20 cellular contexts compared by ENCODE assay signal in the genomic region with DNA sequence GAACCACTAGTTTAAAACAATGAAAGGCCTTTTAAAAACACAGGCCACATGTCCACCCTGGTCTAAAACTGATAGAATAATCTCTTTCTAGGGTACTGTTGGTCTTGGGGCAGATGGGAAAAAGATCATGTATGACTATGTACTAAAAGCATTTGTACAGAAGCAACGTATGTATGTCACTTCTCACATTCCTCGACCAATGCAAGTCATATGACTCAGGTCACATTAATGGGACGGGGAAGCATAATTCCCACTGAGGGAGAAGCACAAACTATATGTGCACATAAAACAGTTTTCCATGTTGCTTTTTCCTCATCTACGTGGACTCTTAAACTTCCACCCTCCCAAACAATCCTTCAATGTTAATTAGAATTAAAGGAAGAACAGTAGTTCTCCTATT. TPM values are rescaled to one million over a fixed set of nuclear protein-coding genes. Genes with fewer than 3 reads are reported as not detected.
DNase-seq lines count a peak whose midpoint lies in the region; ATAC-seq, FAIRE-seq and TF ChIP-seq lines count a peak whose summit lies in the region.
"Had no signal": no experiment of that assay in that cellular context is flagged by ENCODE, and none has a peak within 500 bp of the region (broad histone marks: within the 10 kb centered on the region; RNA-seq: fewer than 3 reads in every experiment).

No MANE protein-coding gene starts in this region.

- intact Hi-C loops in natural killer cell (cut with micrococcal nuclease) = no loop called here

- TF ChIP-seq CTCF in AG10803 (conservative IDR thresholded peaks at IDR 0.05; ENCODE audit: low read length) (no peak), HFFc6 (IDR thresholded peaks at IDR 0.05) (no peak), astrocyte (IDR thresholded peaks at IDR 0.05; ENCODE audit: insufficient read depth, low read depth, low read length) (no peak), nephron progenitor cell (IDR thresholded peaks at IDR 0.05) (no peak), natural killer cell (IDR thresholded peaks at IDR 0.05) (no peak)

- no peak overlapping the region for H2AFZ ChIP-seq in astrocyte (ENCODE audit: low read depth, low read length)

- H3K4me1 Mint-ChIP-seq in HFFc6 (ENCODE audit: low read depth) (peaks cover 24% of the 10 kb centered on the region), astrocyte (ENCODE audit: low read depth, unreplicated experiment) (peaks cover 17% of the 10 kb centered on the region), nephron progenitor cell (no peaks in the 10 kb centered on the region), natural killer cell (peaks cover 14% of the 10 kb centered on the region in 2 donors)

- no peaks in the 10 kb centered on the region for H3K79me2 ChIP-seq in astrocyte (ENCODE audit: insufficient read depth, low read length)

- no peak overlapping the region for H3K4me3 ChIP-seq in AG10803 (ENCODE audit: low read length)
- no peak overlapping the region for H3K4me3 ChIP-seq in astrocyte (ENCODE audit: insufficient read depth, low read depth, low read length)
- H3K4me3 ChIP-seq: GM12878, SK-N-MC had no signal

- no peaks in the 10 kb centered on the region for H3K36me3 ChIP-seq in astrocyte (ENCODE audit: insufficient read depth, low read length)

- H3K9me3 ChIP-seq in astrocyte (ENCODE audit: insufficient read depth, low read depth, low read length) = no peaks in the 10 kb centered on the region

- no peak overlapping the region for H3K27ac ChIP-seq in astrocyte (ENCODE audit: low read depth, low read length)
- H3K27ac ChIP-seq: 22Rv1, SK-N-MC had no signal

- no peak overlapping the region for H3K4me3 Mint-ChIP-seq in HFFc6
- H3K4me3 Mint-ChIP-seq in astrocyte (ENCODE audit: unreplicated experiment) = no peak overlapping the region
- no peak overlapping the region for H3K4me3 Mint-ChIP-seq in nephron progenitor cell
- no peak overlapping the region for H3K4me3 Mint-ChIP-seq in natural killer cell
- H3K4me3 Mint-ChIP-seq: CD8-positive, alpha-beta memory T cell had no signal

- no peak overlapping the region for H3K9ac ChIP-seq in astrocyte (ENCODE audit: low read length)

- H3K36me3 Mint-ChIP-seq in HFFc6 (ENCODE audit: low read depth) = no peaks in the 10 kb centered on the region; the same call in 1 of the 2 replicates
- no peaks in the 10 kb centered on the region for H3K36me3 Mint-ChIP-seq in astrocyte (ENCODE audit: low read depth, unreplicated experiment)
- H3K36me3 Mint-ChIP-seq in nephron progenitor cell (ENCODE audit: low read depth) = peaks cover 30% of the 10 kb centered on the region
- H3K36me3 Mint-ChIP-seq in natural killer cell = no peaks in the 10 kb centered on the region

- H3K27me3 Mint-ChIP-seq in HFFc6 (ENCODE audit: insufficient read depth) (no peaks in the 10 kb centered on the region), astrocyte (ENCODE audit: low read depth, unreplicated experiment) (no peaks in the 10 kb centered on the region), nephron progenitor cell (ENCODE audit: low read depth, poor library complexity) (no peaks in the 10 kb centered on the region), natural killer cell (ENCODE audit: low read depth in 2 of 2) (no peaks in the 10 kb centered on the region)
- H3K27me3 Mint-ChIP-seq: CD8-positive, alpha-beta memory T cell had no signal

- H3K9me3 Mint-ChIP-seq in HFFc6 (no peaks in the 10 kb centered on the region), astrocyte (ENCODE audit: unreplicated experiment) (peaks cover 1% of the 10 kb centered on the region), nephron progenitor cell (no peaks in the 10 kb centered on the region), natural killer cell (no peaks in the 10 kb centered on the region)
- H3K9me3 Mint-ChIP-seq: CD8-positive, alpha-beta memory T cell had no signal

- no peaks in the 10 kb centered on the region for H3K27me3 ChIP-seq in astrocyte (ENCODE audit: insufficient read depth, low read length)

- H3K4me1 ChIP-seq in astrocyte (ENCODE audit: insufficient read depth, low read length) = no peaks in the 10 kb centered on the region

- H3K27ac Mint-ChIP-seq in HFFc6 (peak overlapping the region; percentile 44), astrocyte (ENCODE audit: unreplicated experiment) (no peak overlapping the region), nephron progenitor cell (no peak overlapping the region), natural killer cell (no peak overlapping the region)
- H3K27ac Mint-ChIP-seq: CD8-positive, alpha-beta memory T cell had no signal

- DNase-seq in AG10803 (ENCODE audit: low read depth) (peak; percentile 3), HFFc6 (peak; percentile 53), astrocyte (ENCODE audit: low read depth) (peak; percentile 16), iris pigment epithelial cell (ENCODE audit: low read depth) (peak; percentile 33), NCI-H146 (lab: John Stamatoyannopoulos, UW) (no peak), islet precursor cell (no peak), nephron progenitor cell (no peak), natural killer cell (no peak)
- DNase-seq: CD8-positive, alpha-beta memory T cell; DMS79; GDM1; GOT3; NCI-H1436; NCI-H2081; NCI-H510A treated with DMSO at 0.1 percent for 48 hours had no signal

- no peak overlapping the region for H3K4me2 ChIP-seq in astrocyte (ENCODE audit: low read length)

- no peak for FAIRE-seq in astrocyte (lab: Jason Lieb, UNC)
- FAIRE-seq: D721Med, GM12878 had no signal

- ATAC-seq in natural killer cell = no peak
- ATAC-seq: GM12878, Right ventricle myocardium inferior had no signal

- no peaks in the 10 kb centered on the region for H4K20me1 ChIP-seq in astrocyte (ENCODE audit: insufficient read depth, low read length)

RNA-seq across cellular contexts. Expression of gene GAB2, which starts 32.2 kb away (rescaled TPM):
- 10 to 100 TPM in 3 of 6 experiments, 1 to 10 TPM in 3; 8.4 to 12.1 (median 9.9) TPM for total RNA-seq in HFFc6 (2021; fragmentation: NEBNext Ultra II Directional; extraction: Animal tissue kit (Norgen Biotek cat#: 25700))
- total RNA-seq in astrocyte (10.5 and 18.2 TPM in 2 replicates), natural killer cell (10 to 100 TPM in 1 of 3 donors, 1 to 10 TPM in 2; 4.3 to 58.4 (median 8.1) TPM)

Comparison
In these comparisons a context has a peak if more than half of its experiments do, and no peak if none do; other contexts are left out.
1. DNase-seq: peak in AG10803 (single experiment), HFFc6 (single experiment), astrocyte (single experiment) and iris pigment epithelial cell (single experiment); none in NCI-H146 (single experiment), islet precursor cell (single experiment), nephron progenitor cell (single experiment) and natural killer cell (single experiment).